ENCODE assay signal across 13 cellular contexts in genomic region chr16:80346160-80346632, GRCh38.
DNase-seq lines count a peak whose midpoint lies in the region; ATAC-seq and TF ChIP-seq lines count a peak whose summit lies in the region.
"Had no signal": no experiment of that assay in that cellular context is flagged by ENCODE, and none has a peak within 500 bp of the region (broad histone marks: within the 10 kb centered on the region; RNA-seq: fewer than 3 reads in every experiment).

No MANE protein-coding gene starts in this region.

- ATAC-seq in GM18520 (IDR thresholded peaks at IDR 0.05; ENCODE audit: unreplicated experiment) (peak; percentile 40), HG02678 (IDR thresholded peaks at IDR 0.05; ENCODE audit: unreplicated experiment) (peak; percentile 83)
- ATAC-seq: HCT116 had no signal

- peak overlapping the region; percentile 85 for H3K27ac ChIP-seq in neural progenitor cell
- H3K27ac ChIP-seq: hepatocyte had no signal

- H4K20me1 ChIP-seq in neural progenitor cell (ENCODE audit: low read depth), result no peaks in the 10 kb centered on the region

- no peak overlapping the region for H3K9ac ChIP-seq in adipocyte (ENCODE audit: low read length)
- no peak overlapping the region for H3K9ac ChIP-seq in neural progenitor cell

- H3K79me2 ChIP-seq in neural progenitor cell (ENCODE audit: low read depth), result no peaks in the 10 kb centered on the region
- H3K79me2 ChIP-seq: hepatocyte had no signal

- peak overlapping the region; percentile 61 for H3K4me3 Mint-ChIP-seq in neural progenitor cell
- H3K4me3 Mint-ChIP-seq: dendritic cell treated with granulocyte-macrophage colony-stimulating factor and Interleukin-4, amounts not matched to agents 40 ng/mL and 50 ng/mL, for 4 days had no signal

- H3K27me3 ChIP-seq in adipocyte (replicated peaks; ENCODE audit: control insufficient read depth, insufficient read depth, low read length) (peaks cover 14% of the 10 kb centered on the region), neural progenitor cell (no peaks in the 10 kb centered on the region)
- H3K27me3 ChIP-seq: hepatocyte had no signal

- H3K9me3 ChIP-seq in adipocyte (ENCODE audit: control insufficient read depth, low read length) (peaks cover 5% of the 10 kb centered on the region), neural progenitor cell (ENCODE audit: low read depth) (no peaks in the 10 kb centered on the region)

- H3K36me3 Mint-ChIP-seq in neural progenitor cell, result no peaks in the 10 kb centered on the region

- H3K4me1 Mint-ChIP-seq in neural progenitor cell, result peaks cover 57% of the 10 kb centered on the region

- peak; percentile 68 for DNase-seq in adipocyte (ENCODE audit: low read depth)
- DNase-seq in neural progenitor cell (ENCODE audit: low spot score), result peak; percentile 70
- no peak for DNase-seq in NCI-H146 (lab: John Stamatoyannopoulos, UW)
- no peak for DNase-seq in activated T-cell treated with anti-CD3 and anti-CD28 coated beads for 4 hours
- no peak for DNase-seq in NCI-H2227 treated with DMSO at 0.1 percent for 48 hours (lab: John Stamatoyannopoulos, UW)
- no peak for DNase-seq in occipital lobe (lab: John Stamatoyannopoulos, UW)
- DNase-seq: Caco-2, NCI-H1694 had no signal

- H3F3A ChIP-seq in neural progenitor cell (ENCODE audit: low read depth), result peaks cover 9% of the 10 kb centered on the region

- peak overlapping the region; percentile 72 for H3K4me2 ChIP-seq in neural progenitor cell
- H3K4me2 ChIP-seq: hepatocyte had no signal

- H2AFZ ChIP-seq in neural progenitor cell (replicated peaks), result peak overlapping the region; percentile 90
- H2AFZ ChIP-seq: hepatocyte had no signal

- TF ChIP-seq CTCF in neural progenitor cell (IDR thresholded peaks at IDR 0.05), result no peak

- peaks cover 8% of the 10 kb centered on the region for H3K4me1 ChIP-seq in adipocyte (ENCODE audit: control insufficient read depth, insufficient read depth, low read length)
- H3K4me1 ChIP-seq in neural progenitor cell, result peaks cover 23% of the 10 kb centered on the region

- H3K27ac Mint-ChIP-seq in neural progenitor cell, result peak overlapping the region; percentile 99
- H3K27ac Mint-ChIP-seq: dendritic cell treated with granulocyte-macrophage colony-stimulating factor and Interleukin-4, amounts not matched to agents 40 ng/mL and 50 ng/mL, for 4 days had no signal

- peaks cover 6% of the 10 kb centered on the region for H3K27me3 Mint-ChIP-seq in neural progenitor cell (ENCODE audit: insufficient read depth, low read depth)
- H3K27me3 Mint-ChIP-seq: dendritic cell treated with granulocyte-macrophage colony-stimulating factor and Interleukin-4, amounts not matched to agents 40 ng/mL and 50 ng/mL, for 4 days had no signal

- peaks cover 6% of the 10 kb centered on the region for H3K9me3 Mint-ChIP-seq in neural progenitor cell
- H3K9me3 Mint-ChIP-seq: dendritic cell treated with granulocyte-macrophage colony-stimulating factor and Interleukin-4, amounts not matched to agents 40 ng/mL and 50 ng/mL, for 4 days had no signal

- H3K36me3 ChIP-seq in adipocyte (ENCODE audit: control insufficient read depth, insufficient read depth, low read length, severe bottlenecking) (no peaks in the 10 kb centered on the region), neural progenitor cell (no peaks in the 10 kb centered on the region)

- H3K4me3 ChIP-seq in adipocyte (ENCODE audit: low read length) (no peak overlapping the region), neural progenitor cell (peak overlapping the region; percentile 5)
- H3K4me3 ChIP-seq: hepatocyte had no signal

Comparison
In these comparisons a context has a peak if more than half of its experiments do, and no peak if none do; other contexts are left out.
1. DNase-seq: peak in adipocyte (single experiment) and neural progenitor cell (single experiment); none in NCI-H146 (single experiment), activated T-cell treated with anti-CD3 and anti-CD28 coated beads for 4 hours (single experiment), NCI-H2227 treated with DMSO at 0.1 percent for 48 hours (single experiment) and occipital lobe (single experiment).